ENCODE assay signal across 14 cellular contexts in genomic region chr9:85960688-85961093, GRCh38. TPM values are rescaled to one million over a fixed set of nuclear protein-coding genes. Genes with fewer than 3 reads are reported as not detected.
DNase-seq lines count a peak whose midpoint lies in the region; ATAC-seq, FAIRE-seq and TF ChIP-seq lines count a peak whose summit lies in the region.
"Had no signal": no experiment of that assay in that cellular context is flagged by ENCODE, and none has a peak within 500 bp of the region (broad histone marks: within the 10 kb centered on the region; RNA-seq: fewer than 3 reads in every experiment).

No MANE protein-coding gene starts in this region.

- TF ChIP-seq CTCF in D721Med (IDR thresholded peaks at IDR 0.05; ENCODE audit: insufficient read depth, missing control alignments) (no peak), WTC11 (IDR thresholded peaks at IDR 0.05) (no peak), hepatocyte (IDR thresholded peaks at IDR 0.05; ENCODE audit: poor library complexity) (no peak)

- H3K9me3 Mint-ChIP-seq in WTC11 = no peaks in the 10 kb centered on the region
- H3K9me3 Mint-ChIP-seq in immature natural killer cell = no peaks in the 10 kb centered on the region
- H3K9me3 Mint-ChIP-seq: natural killer cell had no signal

- CTCF ChIA-PET in WTC11 (lab: Charles Lee) = no interaction called here

- H4K20me1 ChIP-seq in hepatocyte (ENCODE audit: insufficient read depth, poor library complexity, severe bottlenecking) = no peaks in the 10 kb centered on the region

- DNase-seq in D721Med (ENCODE audit: insufficient read length, low spot score) = no peak
- DNase-seq in WTC11 (ENCODE audit: low spot score) = no peak
- DNase-seq in hepatocyte (ENCODE audit: low spot score) = peak; percentile 26
- DNase-seq in immature natural killer cell = no peak
- DNase-seq in UCSD-AML1 (lab: John Stamatoyannopoulos, UW; ENCODE audit: unreplicated experiment) = no peak
- no peak for DNase-seq in hippocampal formation (lab: John Stamatoyannopoulos, UW)
- DNase-seq: activated CD8-positive, alpha-beta memory T cell treated with anti-CD3 and anti-CD28 coated beads, Interleukin-2, amount 50 U/mL, for 48 hours; amniotic stem cell; natural killer cell; RPMI8226; stimulated activated CD4-positive, alpha-beta T cell treated with anti-CD3 and anti-CD28 coated beads, Interleukin-15, amount 100 ng/mL, for 24 hours had no signal

- FAIRE-seq in D721Med (lab: Jason Lieb, UNC) = peak; percentile 88
- FAIRE-seq: GM12892 had no signal

- H3K4me1 Mint-ChIP-seq in WTC11 = peaks cover 11% of the 10 kb centered on the region
- H3K4me1 Mint-ChIP-seq in immature natural killer cell = peaks cover 4 to 14% of the 10 kb centered on the region in 2 donors

- no peaks in the 10 kb centered on the region for H3K27me3 ChIP-seq in hepatocyte

- ATAC-seq in WTC11 (no peak), GM21529 (IDR thresholded peaks at IDR 0.05; ENCODE audit: unreplicated experiment) (no peak)
- ATAC-seq: natural killer cell had no signal

- no peak for TF ChIP-seq EP300 in Ishikawa (IDR thresholded peaks at IDR 0.05; ENCODE audit: borderline replicate concordance)

- H3K36me3 Mint-ChIP-seq in WTC11 = peaks cover 52% of the 10 kb centered on the region
- peaks cover 16 to 48% (median 27%) of the 10 kb centered on the region in 3 donors for H3K36me3 Mint-ChIP-seq in immature natural killer cell

- H3K4me2 ChIP-seq in hepatocyte = peak overlapping the region; percentile 17

- H3K9me2 ChIP-seq in hepatocyte (replicated peaks; ENCODE audit: insufficient read depth) = no peaks in the 10 kb centered on the region

- TF ChIP-seq RAD21 in Ishikawa (IDR thresholded peaks at IDR 0.05; ENCODE audit: low read depth) = no peak

- no peaks in the 10 kb centered on the region for H3K36me3 ChIP-seq in hepatocyte (replicated peaks; ENCODE audit: insufficient read depth, low read depth)

- H3K27ac ChIP-seq in hepatocyte = no peak overlapping the region

- H3K27me3 Mint-ChIP-seq in WTC11 (ENCODE audit: low read depth) (no peaks in the 10 kb centered on the region), immature natural killer cell (ENCODE audit: low read depth in 3 of 3) (no peaks in the 10 kb centered on the region)

- peak overlapping the region; percentile 55 for H3K27ac Mint-ChIP-seq in WTC11
- peak overlapping the region in 1 of 6 donors; percentile 35 for H3K27ac Mint-ChIP-seq in immature natural killer cell
- H3K27ac Mint-ChIP-seq: natural killer cell had no signal

- 39% methylated on average over 3 of the region's 3 CpGs for WGBS in hepatocyte (ENCODE audit: low lambda C conversion rate, missing lambda C conversion rate)

- H3K9me3 ChIP-seq in hepatocyte (ENCODE audit: low read depth) = no peaks in the 10 kb centered on the region

- no peak overlapping the region for H2AFZ ChIP-seq in hepatocyte

- H3K4me3 ChIP-seq in hepatocyte = no peak overlapping the region

- peaks cover 10% of the 10 kb centered on the region for H3K4me1 ChIP-seq in hepatocyte (ENCODE audit: insufficient read depth)

- H3K79me2 ChIP-seq in hepatocyte = peaks cover 29% of the 10 kb centered on the region

- H3K4me3 Mint-ChIP-seq in WTC11 = no peak overlapping the region
- H3K4me3 Mint-ChIP-seq in immature natural killer cell = no peak overlapping the region
- H3K4me3 Mint-ChIP-seq: natural killer cell had no signal

- POLR2A ChIA-PET in WTC11 (lab: Charles Lee) = no interaction called here

TF ChIP-seq in Ishikawa, 13 proteins besides CTCF, POLR2A, EP300 and RAD21:
- TF ChIP-seq NFIC (IDR thresholded peaks at IDR 0.05) (peak; percentile 84), FOXM1 (IDR thresholded peaks at IDR 0.05; ENCODE audit: borderline replicate concordance, low read depth) (no peak)

TF ChIP-seq in WTC11, 78 proteins besides CTCF, POLR2A, EP300 and RAD21:
- TF ChIP-seq E2F5 (CRISPR knock-in tag; IDR thresholded peaks at IDR 0.05) (no peak), IRF1 (CRISPR knock-in tag; IDR thresholded peaks at IDR 0.05) (no peak), CBFB (CRISPR knock-in tag; IDR thresholded peaks at IDR 0.05; ENCODE audit: low read depth) (no peak)

RNA-seq across cellular contexts. Expression of gene NAA35, which starts 19.7 kb away (rescaled TPM):
- total RNA-seq in WTC11 (2021) (30.9 to 34.7 TPM (median 31.0 TPM) in 3 replicates), hepatocyte (27.4 and 28.6 TPM in 2 replicates)
- polyA plus RNA-seq in hepatocyte (17.8 and 21.8 TPM in 2 replicates), immature natural killer cell (10 to 100 TPM in 2 of 3 donors, 1 to 10 TPM in 1; 9.1 to 15.2 (median 12.8) TPM)
